Comparison of ENCODE assay signal across 19 cellular contexts in the genomic region with DNA sequence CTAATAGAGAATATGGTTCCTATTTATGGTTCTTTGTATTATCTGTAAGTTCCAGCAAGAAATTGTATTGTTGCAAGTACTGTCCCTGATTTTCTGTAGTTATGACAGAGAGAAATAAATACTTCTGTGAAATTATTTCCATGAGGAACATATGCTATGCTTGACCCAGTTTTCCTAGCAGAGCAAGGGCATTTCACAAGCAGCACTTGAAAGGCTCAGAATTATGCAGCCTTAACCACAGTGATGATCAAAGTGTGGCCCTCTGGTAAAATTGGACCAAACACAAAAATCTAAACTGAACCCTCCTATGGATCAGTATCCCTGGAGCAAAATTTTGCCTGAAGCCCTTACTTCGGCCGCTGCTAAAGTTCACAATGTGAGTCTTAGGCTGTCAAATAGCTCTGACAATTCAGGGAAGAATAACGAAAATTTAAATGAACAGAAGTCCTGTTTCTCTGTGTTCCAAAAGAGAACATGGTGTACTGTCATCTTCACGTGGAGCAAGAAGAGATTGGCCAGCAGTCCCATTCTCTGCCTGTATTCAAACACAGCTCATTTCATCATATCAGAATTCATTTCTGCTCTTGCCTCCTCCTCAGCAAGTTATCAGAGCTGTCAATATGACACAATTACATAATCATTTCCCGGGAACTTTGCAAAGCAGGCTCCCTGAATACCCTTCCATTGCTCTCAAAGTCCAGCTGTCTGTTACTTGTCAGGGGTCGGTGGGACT.
"Had no signal": no experiment of that assay in that cellular context is flagged by ENCODE, and none has a peak within 500 bp of the region (broad histone marks: within the 10 kb centered on the region; RNA-seq: fewer than 3 reads in every experiment).

No MANE protein-coding gene starts in this region.

- H3K4me1 ChIP-seq: ascending aorta, breast epithelium, gastrocnemius medialis, heart left ventricle had no signal

- ATAC-seq: activated naive CD8-positive, alpha-beta T cell treated with anti-CD3 and anti-CD28 coated beads, Interleukin-2, amount 50 U/mL, for 24 hours; heart left ventricle; SK-N-SH treated with all-trans-retinoic acid at 6 μM for 48 hours had no signal

- H3K27ac ChIP-seq: ascending aorta, breast epithelium, gastrocnemius medialis, heart left ventricle had no signal

- H3K27me3 ChIP-seq: ascending aorta, breast epithelium, gastrocnemius medialis, heart left ventricle had no signal

- H3K9me3 ChIP-seq: ascending aorta, breast epithelium, gastrocnemius medialis had no signal

- DNase-seq: activated CD4-positive, CD25-positive, alpha-beta regulatory T cell treated with anti-CD3 and anti-CD28 coated beads, Interleukin-2, amount 50 U/mL, for 72 hours; activated CD8-positive, alpha-beta memory T cell treated with anti-CD3 and anti-CD28 coated beads for 24 hours; activated CD8-positive, alpha-beta memory T cell treated with anti-CD3 and anti-CD28 coated beads, Interleukin-2, amount 50 U/mL, for 48 hours; activated effector memory CD4-positive, alpha-beta T cell treated with Interleukin-2 at 50 U/mL for 16 hours; activated naive CD4-positive, alpha-beta T cell treated with anti-CD3 and anti-CD28 coated beads, Interleukin-2, amount 10 ng/mL, durations not matched to agents 7 days and 5 days; activated naive CD8-positive, alpha-beta T cell treated with anti-CD3 and anti-CD28 coated beads, Interleukin-2, amount 50 U/mL, for 24 hours; activated T-cell treated with anti-CD3 and anti-CD28 coated beads, Interleukin-2, amount 50 U/mL, for 48 hours; effector CD4-positive, alpha-beta T cell; heart left ventricle; immature natural killer cell; stimulated activated CD4-positive, alpha-beta T cell treated with anti-CD3 and anti-CD28 coated beads, Interleukin-12 subunit alpha, Interleukin-12 subunit beta, amount 100 ng/mL, for 4 hours; stimulated activated CD4-positive, alpha-beta T cell treated with anti-CD3 and anti-CD28 coated beads, Interleukin-1b, Interleukin-23, amount 100 ng/mL, for 48 hours; stimulated activated CD8-positive, alpha-beta memory T cell treated with anti-CD3 and anti-CD28 coated beads, Interleukin-4, amount 100 ng/mL, for 48 hours; stimulated activated naive CD4-positive, alpha-beta T cell; trophoblast cell had no signal

- H3K36me3 ChIP-seq: ascending aorta, breast epithelium, gastrocnemius medialis, heart left ventricle had no signal

- H3K4me3 ChIP-seq: ascending aorta, breast epithelium, gastrocnemius medialis, heart left ventricle had no signal
